In genomic region chr17:76681222-76682137, GRCh38 we compare ENCODE assay signal across 9 cellular contexts. TPM values are rescaled to one million over a fixed set of nuclear protein-coding genes. Genes with fewer than 3 reads are reported as not detected.
DNase-seq lines count a peak whose midpoint lies in the region; ATAC-seq and TF ChIP-seq lines count a peak whose summit lies in the region.
"Had no signal": no experiment of that assay in that cellular context is flagged by ENCODE, and none has a peak within 500 bp of the region (broad histone marks: within the 10 kb centered on the region; RNA-seq: fewer than 3 reads in every experiment).

No MANE protein-coding gene starts in this region.

- intact Hi-C loops in CD4-positive, alpha-beta memory T cell (cut with micrococcal nuclease): loop anchor here (1.0 to 5.0 kb wide), 4 partner anchors 39 to 158 kb away; partner anchors contain the start of gene ST6GALNAC1
- intact Hi-C loops in IMR-90 (cut with micrococcal nuclease): loop anchor here (2.0 to 10.0 kb wide), 3 partner anchors 159 to 1923 kb away; no protein-coding TSS in a partner anchor

- H4K5ac ChIP-seq in IMR-90 (ENCODE audit: low read depth, low read length): no peak overlapping the region

- H3K36me3 Mint-ChIP-seq in CD4-positive, alpha-beta memory T cell: no peaks in the 10 kb centered on the region
- no peaks in the 10 kb centered on the region for H3K36me3 Mint-ChIP-seq in activated T-cell treated with anti-CD3 and anti-CD28 coated beads, Interleukin-2, amount 50 U/mL, for 72 hours (ENCODE audit: insufficient read depth in 2 of 2)
- H3K36me3 Mint-ChIP-seq: IgD-negative memory B cell had no signal

- in situ Hi-C loops in IMR-90 (cut with MboI; ENCODE audit: low sequenced_read_pairs): no loop called here

- no peaks in the 10 kb centered on the region for H3K27me3 ChIP-seq in CD4-positive, alpha-beta memory T cell (ENCODE audit: insufficient read depth, low read length)
- H3K27me3 ChIP-seq in IMR-90 (ENCODE audit: control insufficient read depth, insufficient read depth, low read length): no peaks in the 10 kb centered on the region
- no peaks in the 10 kb centered on the region for H3K27me3 ChIP-seq in neutrophil

- no peak overlapping the region for H3K4me2 ChIP-seq in IMR-90 (ENCODE audit: low read depth, low read length)

- no peak overlapping the region for H3K18ac ChIP-seq in IMR-90 (ENCODE audit: low read depth, low read length)

- H3K9me3 Mint-ChIP-seq in CD4-positive, alpha-beta memory T cell: no peaks in the 10 kb centered on the region
- no peaks in the 10 kb centered on the region for H3K9me3 Mint-ChIP-seq in activated T-cell treated with anti-CD3 and anti-CD28 coated beads, Interleukin-2, amount 50 U/mL, for 72 hours
- H3K9me3 Mint-ChIP-seq: IgD-negative memory B cell had no signal

- no TSS peak for BruUV-seq in IMR-90 (replicated peaks; lab: Mats Ljungman, UMichigan)

- H3K9me3 ChIP-seq in CD4-positive, alpha-beta memory T cell (ENCODE audit: control insufficient read depth in 1 of 2, low read length in 2 of 2): no peaks in the 10 kb centered on the region
- H3K9me3 ChIP-seq in IMR-90 (ENCODE audit: control insufficient read depth, insufficient read depth, low read length) (no peaks in the 10 kb centered on the region), neutrophil (no peaks in the 10 kb centered on the region)

- TF ChIP-seq POLR2A in IMR-90 (IDR thresholded peaks at IDR 0.05; ENCODE audit: low read depth, low read length): peak; percentile 23; the same call in 1 of the 2 replicates

- no peak overlapping the region for H4K8ac ChIP-seq in IMR-90 (ENCODE audit: low read depth in 2 of 2, low read length in 2 of 2)

- peak overlapping the region in 4 of 8 donors; percentile 1 to 37 (median 19) for H3K4me3 Mint-ChIP-seq in CD4-positive, alpha-beta memory T cell
- H3K4me3 Mint-ChIP-seq in activated T-cell treated with anti-CD3 and anti-CD28 coated beads, Interleukin-2, amount 50 U/mL, for 72 hours: no peak overlapping the region

- no peak overlapping the region for H2BK5ac ChIP-seq in IMR-90 (ENCODE audit: low read depth, low read length, poor library complexity, severe bottlenecking)

- H3K14ac ChIP-seq in IMR-90 (replicated peaks; ENCODE audit: low read depth, low read length): no peak overlapping the region

- no peak overlapping the region for H3K9ac ChIP-seq in IMR-90 (ENCODE audit: low read depth, low read length)

- no peak overlapping the region for H3K56ac ChIP-seq in IMR-90 (ENCODE audit: extremely low read depth, insufficient read depth, low read length)

- H3K36me3 ChIP-seq in CD4-positive, alpha-beta memory T cell (ENCODE audit: insufficient read depth, low read length): no peaks in the 10 kb centered on the region
- H3K36me3 ChIP-seq in IMR-90 (ENCODE audit: control insufficient read depth, insufficient read depth, low read length): peaks cover 60% of the 10 kb centered on the region
- no peaks in the 10 kb centered on the region for H3K36me3 ChIP-seq in neutrophil

- H3K27ac Mint-ChIP-seq in CD4-positive, alpha-beta memory T cell: peak overlapping the region in 6 of 7 donors; percentile 30 to 90 (median 74)
- H3K27ac Mint-ChIP-seq in activated T-cell treated with anti-CD3 and anti-CD28 coated beads, Interleukin-2, amount 50 U/mL, for 72 hours: peak overlapping the region; percentile 74

- peak; percentile 79 for TF ChIP-seq RAD21 in IMR-90 (IDR thresholded peaks at IDR 0.05; ENCODE audit: low read length)

- WGBS in IMR-90 (ENCODE audit: extremely low coverage in 2 of 2, insufficient read length in 1 of 2), 2 experiments: 71% methylated on average over 10 of the region's 16 CpGs; no CpG with 5 or more reads in 1 of the 2 experiments

- peak; percentile 78 for ATAC-seq in IMR-90 (ENCODE audit: low read depth)
- peak; percentile 68 to 76 for ATAC-seq in activated T-cell treated with anti-CD3 and anti-CD28 coated beads, Interleukin-2, amount 50 U/mL, for 72 hours (replicated peaks in 1 of 2)
- no peak for ATAC-seq in HG02852 (IDR thresholded peaks at IDR 0.05; ENCODE audit: unreplicated experiment)

- dilution Hi-C loops in IMR-90 (cut with HindIII; ENCODE audit: low sequenced_read_pairs, unreplicated experiment): no loop called here

- peak overlapping the region; percentile 77 for H2AK9ac ChIP-seq in IMR-90 (replicated peaks; ENCODE audit: low read depth, low read length, poor library complexity)

- TF ChIP-seq CTCF in IMR-90 (conservative IDR thresholded peaks at IDR 0.05; ENCODE audit: low read depth, low read length) (peak; percentile 78), fibroblast of pulmonary artery (IDR thresholded peaks at IDR 0.05; ENCODE audit: low read length, missing control alignments) (peak; percentile 91), neutrophil (IDR thresholded peaks at IDR 0.05) (peak; percentile 61)

- H3K27me3 Mint-ChIP-seq in CD4-positive, alpha-beta memory T cell: peaks cover 0 to 3% of the 10 kb centered on the region in 2 donors
- no peaks in the 10 kb centered on the region for H3K27me3 Mint-ChIP-seq in activated T-cell treated with anti-CD3 and anti-CD28 coated beads, Interleukin-2, amount 50 U/mL, for 72 hours (ENCODE audit: low read depth)

- H2AFZ ChIP-seq in IMR-90 (replicated peaks; ENCODE audit: low read length, poor library complexity): no peak overlapping the region

- H2BK20ac ChIP-seq in IMR-90 (ENCODE audit: low read depth, low read length): no peak overlapping the region

- H3K23ac ChIP-seq in IMR-90 (ENCODE audit: low read depth, low read length): no peak overlapping the region

- peaks cover 8 to 16% (median 14%) of the 10 kb centered on the region in 4 donors for H3K4me1 Mint-ChIP-seq in CD4-positive, alpha-beta memory T cell
- peaks cover 7% of the 10 kb centered on the region for H3K4me1 Mint-ChIP-seq in activated T-cell treated with anti-CD3 and anti-CD28 coated beads, Interleukin-2, amount 50 U/mL, for 72 hours (ENCODE audit: low read depth)
- H3K4me1 Mint-ChIP-seq: IgD-negative memory B cell had no signal

- H2BK120ac ChIP-seq in IMR-90 (ENCODE audit: low read depth, low read length): no peak overlapping the region

- no peak overlapping the region for H3K27ac ChIP-seq in CD4-positive, alpha-beta memory T cell (ENCODE audit: low read depth, low read length)
- H3K27ac ChIP-seq in IMR-90 (ENCODE audit: insufficient read depth, low read length): no peak overlapping the region
- H3K27ac ChIP-seq in neutrophil: no peak overlapping the region

- DNase-seq in CD4-positive, alpha-beta memory T cell: peak; percentile 67 to 75 (median 73)
- DNase-seq in IMR-90 (peak; percentile 63), fibroblast of pulmonary artery (ENCODE audit: low read depth) (peak; percentile 84), superior temporal gyrus (ENCODE audit: extremely low spot score) (peak; percentile 81)
- peak; percentile 74 for DNase-seq in activated T-cell treated with anti-CD3 and anti-CD28 coated beads, Interleukin-2, amount 50 U/mL, for 72 hours

- H3K9me1 ChIP-seq in IMR-90 (ENCODE audit: insufficient read depth, low read length): no peaks in the 10 kb centered on the region

- POLR2A ChIA-PET in CD4-positive, alpha-beta memory T cell (lab: Charles Lee; ENCODE audit: partially characterized antibody): interaction anchor here (0.6 to 2.5 kb wide), 15 partner anchors 10 to 180 kb away, joined by 3 to 25 read pairs (median 4); partner anchors contain the start of genes RHBDF2 and ST6GALNAC2
- POLR2A ChIA-PET in IMR-90 (lab: Charles Lee; ENCODE audit: unreplicated experiment): no interaction called here

- no peak overlapping the region for H4K91ac ChIP-seq in IMR-90 (ENCODE audit: insufficient read depth, low read depth, low read length)

- peaks cover 27% of the 10 kb centered on the region for H4K20me1 ChIP-seq in IMR-90 (ENCODE audit: insufficient read depth, low read length)

- peaks cover 0 to 53% of the 10 kb centered on the region in 2 experiments; a peak in 3 of 4 replicates for H3K79me1 ChIP-seq in IMR-90 (ENCODE audit: low read depth in 1 of 2, low read length in 2 of 2)

- no peak overlapping the region for H3K4me3 ChIP-seq in CD4-positive, alpha-beta memory T cell (ENCODE audit: low read length in 2 of 2)
- H3K4me3 ChIP-seq in IMR-90 (ENCODE audit: insufficient read depth, low read depth, low read length) (no peak overlapping the region), fibroblast of pulmonary artery (replicated peaks; ENCODE audit: low read depth, low read length) (no peak overlapping the region), neutrophil (ENCODE audit: low read depth in 1 of 2, low read length in 1 of 2) (no peak overlapping the region)

- no peak overlapping the region for H2BK15ac ChIP-seq in IMR-90 (ENCODE audit: low read depth, low read length)

- peaks cover 46% of the 10 kb centered on the region for H3K4me1 ChIP-seq in CD4-positive, alpha-beta memory T cell (ENCODE audit: insufficient read depth, low read length)
- H3K4me1 ChIP-seq in IMR-90 (ENCODE audit: control insufficient read depth, insufficient read depth, low read length) (peaks cover 7% of the 10 kb centered on the region), neutrophil (ENCODE audit: control insufficient read depth in 1 of 2, insufficient read depth in 1 of 2, low read depth in 1 of 2, low read length in 1 of 2) (peaks cover 7 to 11% of the 10 kb centered on the region in 2 experiments)

- H2AK5ac ChIP-seq in IMR-90 (ENCODE audit: low read depth, low read length): no peak overlapping the region

- CTCF ChIA-PET in CD4-positive, alpha-beta memory T cell (lab: Charles Lee; ENCODE audit: partially characterized antibody): interaction anchor here (0.6 to 5.2 kb wide), 48 partner anchors 10 to 229 kb away, joined by 3 to 78 read pairs (median 5); partner anchors contain the start of genes MXRA7, ST6GALNAC1 and UBE2O
- CTCF ChIA-PET in IMR-90 (lab: Yijun Ruan, JAX): interaction anchor here (0.6 to 1.8 kb wide), 5 partner anchors 10 to 159 kb away, joined by 3 to 6 read pairs (median 4); no protein-coding TSS in a partner anchor

- no peak overlapping the region; the same call in 1 of the 2 replicates for H3K4ac ChIP-seq in IMR-90 (ENCODE audit: low read depth, low read length)

RNA-seq across cellular contexts. Expression of gene MXRA7, which starts 29.3 kb away (rescaled TPM):
- total RNA-seq in CD4-positive, alpha-beta memory T cell: 1 to 10 TPM; 6.3 to 9.2 TPM
- polyA plus RNA-seq in CD4-positive, alpha-beta memory T cell: 10 to 100 TPM in 1 of 2 donors, 1 to 10 TPM in 1; 5.3 to 15.0 TPM
- total RNA-seq in IMR-90 (2012; rRNA removed): 169 and 231 TPM in 2 replicates
- 148 and 168 TPM in 2 replicates for polyA plus RNA-seq in IMR-90 (2012; rRNA removed)
- 104 and 544 TPM in 2 replicates for polyA plus RNA-seq in IMR-90 (2012; cell fraction: cytosol; rRNA removed)
- 20.0 and 91.8 TPM in 2 replicates for polyA plus RNA-seq in IMR-90 (2012; cell fraction: nucleus; rRNA removed; ENCODE audit: low replicate concordance)
- polyA plus RNA-seq in PFSK-1 (2012; ENCODE audit: insufficient read length, low read depth): 191 TPM
- 10 to 100 TPM; 17.4 to 21.8 TPM for total RNA-seq in activated T-cell treated with anti-CD3 and anti-CD28 coated beads, Interleukin-2, amount 50 U/mL, for 72 hours

RNA-seq across cellular contexts. Expression of gene ST6GALNAC1, which starts 37.9 kb away (rescaled TPM):
- total RNA-seq in CD4-positive, alpha-beta memory T cell: 10 to 100 TPM; 12.7 to 14.6 TPM
- 10 to 100 TPM; 14.3 to 45.8 TPM for polyA plus RNA-seq in CD4-positive, alpha-beta memory T cell
- total RNA-seq in IMR-90 (2012; rRNA removed): not detected in 2 replicates
- not detected in 2 replicates for polyA plus RNA-seq in IMR-90 (2012; rRNA removed)
- not detected in 2 replicates for polyA plus RNA-seq in IMR-90 (2012; cell fraction: cytosol; rRNA removed)
- not detected in 2 replicates for polyA plus RNA-seq in IMR-90 (2012; cell fraction: nucleus; rRNA removed; ENCODE audit: low replicate concordance)
- polyA plus RNA-seq in PFSK-1 (2012; ENCODE audit: insufficient read length, low read depth): not detected
- total RNA-seq in activated T-cell treated with anti-CD3 and anti-CD28 coated beads, Interleukin-2, amount 50 U/mL, for 72 hours: 1 to 10 TPM in 1 of 2 donors, under 1 TPM in 1; 0.44 to 1.8 TPM

RNA-seq across cellular contexts. Expression of gene JMJD6, which starts 44.9 kb away (rescaled TPM):
- total RNA-seq in CD4-positive, alpha-beta memory T cell: 10 to 100 TPM; 59.4 to 62.1 TPM
- polyA plus RNA-seq in CD4-positive, alpha-beta memory T cell: 10 to 100 TPM; 22.1 to 40.7 TPM
- total RNA-seq in IMR-90 (2012; rRNA removed): 24.4 and 31.9 TPM in 2 replicates
- 30.9 and 33.7 TPM in 2 replicates for polyA plus RNA-seq in IMR-90 (2012; rRNA removed)
- polyA plus RNA-seq in IMR-90 (2012; cell fraction: cytosol; rRNA removed): 23.6 and 45.5 TPM in 2 replicates
- polyA plus RNA-seq in IMR-90 (2012; cell fraction: nucleus; rRNA removed; ENCODE audit: low replicate concordance): 69.5 and 77.5 TPM in 2 replicates
- polyA plus RNA-seq in PFSK-1 (2012; ENCODE audit: insufficient read length, low read depth): 104 TPM
- 10 to 100 TPM; 56.5 to 67.2 TPM for total RNA-seq in activated T-cell treated with anti-CD3 and anti-CD28 coated beads, Interleukin-2, amount 50 U/mL, for 72 hours

RNA-seq across cellular contexts. Expression of gene METTL23, which starts 45.2 kb away (rescaled TPM):
- 10 to 100 TPM; 75.5 to 81.4 TPM for total RNA-seq in CD4-positive, alpha-beta memory T cell
- polyA plus RNA-seq in CD4-positive, alpha-beta memory T cell: 100 to 1,000 TPM; 134 to 156 TPM
- 18.8 and 19.7 TPM in 2 replicates for total RNA-seq in IMR-90 (2012; rRNA removed)
- 32.1 and 36.5 TPM in 2 replicates for polyA plus RNA-seq in IMR-90 (2012; rRNA removed)
- polyA plus RNA-seq in IMR-90 (2012; cell fraction: cytosol; rRNA removed): 21.1 and 22.1 TPM in 2 replicates
- 19.5 and 49.1 TPM in 2 replicates for polyA plus RNA-seq in IMR-90 (2012; cell fraction: nucleus; rRNA removed; ENCODE audit: low replicate concordance)
- polyA plus RNA-seq in PFSK-1 (2012; ENCODE audit: insufficient read length, low read depth): 35.7 TPM
- total RNA-seq in activated T-cell treated with anti-CD3 and anti-CD28 coated beads, Interleukin-2, amount 50 U/mL, for 72 hours: 10 to 100 TPM; 25.4 to 30.7 TPM

RNA-seq across cellular contexts. Expression of gene SRSF2, which starts 55.7 kb away (rescaled TPM):
- total RNA-seq in CD4-positive, alpha-beta memory T cell: 100 to 1,000 TPM; 327 to 330 TPM
- polyA plus RNA-seq in CD4-positive, alpha-beta memory T cell: 100 to 1,000 TPM in 1 of 2 donors, 10 to 100 TPM in 1; 67.6 to 111 TPM
- total RNA-seq in IMR-90 (2012; rRNA removed): 71.7 and 98.0 TPM in 2 replicates
- polyA plus RNA-seq in IMR-90 (2012; rRNA removed): 296 and 441 TPM in 2 replicates
- 200 and 504 TPM in 2 replicates for polyA plus RNA-seq in IMR-90 (2012; cell fraction: cytosol; rRNA removed)
- 395 and 1,583 TPM in 2 replicates for polyA plus RNA-seq in IMR-90 (2012; cell fraction: nucleus; rRNA removed; ENCODE audit: low replicate concordance)
- 221 TPM for polyA plus RNA-seq in PFSK-1 (2012; ENCODE audit: insufficient read length, low read depth)
- 100 to 1,000 TPM; 260 to 275 TPM for total RNA-seq in activated T-cell treated with anti-CD3 and anti-CD28 coated beads, Interleukin-2, amount 50 U/mL, for 72 hours

Comparison
In these comparisons a context has a peak if more than half of its experiments do, and no peak if none do; other contexts are left out.
1. RNA of gene ST6GALNAC1, which starts 37.9 kb away (total RNA-seq): 12.7 to 14.6 TPM in CD4-positive, alpha-beta memory T cell; 0.44 to 1.8 TPM in activated T-cell treated with anti-CD3 and anti-CD28 coated beads, Interleukin-2, amount 50 U/mL, for 72 hours and not detected in IMR-90; every median in the first group is over 4 times any median in the second.
2. Peak in every context shown above with its lines, with median percentiles within 50 percentile points of each other: DNase-seq and CTCF ChIP-seq.